Comparison of ENCODE assay signal across 8 cellular contexts in genomic region chr20:31738729-31739549, GRCh38. TPM values are rescaled to one million over a fixed set of nuclear protein-coding genes. Genes with fewer than 3 reads are reported as not detected.
A peak's percentile ranks its signal among the peaks of the same experiment; 100 is the strongest.
DNase-seq lines count a peak whose midpoint lies in the region; ATAC-seq and TF ChIP-seq lines count a peak whose summit lies in the region.

Gene TPX2, plus strand, starts transcription at chr20:31739290. Its CDS starts 18,187 bp downstream, at chr20:31757477.

- H3K27ac ChIP-seq in CD8-positive, alpha-beta T cell (ENCODE audit: low read depth, low read length): no peak within 1 kb of the TSS
- H3K27ac ChIP-seq in duodenal mucosa (ENCODE audit: low read depth, low read length) (no peak within 1 kb of the TSS), right lobe of liver (peak within 1 kb of the TSS; percentile 39 to 80 (median 52))

- TF ChIP-seq CTCF in CD8-positive, alpha-beta T cell (IDR thresholded peaks at IDR 0.05): no peak
- TF ChIP-seq CTCF in right lobe of liver (IDR thresholded peaks at IDR 0.05): peak in 1 of 4 donors; percentile 15

- H3K27me3 Mint-ChIP-seq in CD8-positive, alpha-beta T cell (ENCODE audit: low read depth): no peaks in the 10 kb centered on the region

- H3K4me1 ChIP-seq in CD8-positive, alpha-beta T cell (ENCODE audit: insufficient read depth, low read length): peaks cover 15% of the 10 kb centered on the region
- H3K4me1 ChIP-seq in duodenal mucosa (ENCODE audit: control insufficient read depth in 1 of 2, insufficient read depth in 2 of 2, low read length in 2 of 2) (peaks cover 9 to 10% of the 10 kb centered on the region in 2 donors), right lobe of liver (no peaks in the 10 kb centered on the region)

- H3K4me3 ChIP-seq in CD8-positive, alpha-beta T cell (ENCODE audit: low read depth, low read length): peak within 1 kb of the TSS; percentile 80
- H3K4me3 ChIP-seq in duodenal mucosa (ENCODE audit: low read depth in 1 of 2, low read length in 2 of 2) (peak within 1 kb of the TSS; percentile 88 to 91), right lobe of liver (peak within 1 kb of the TSS; percentile 63 to 74 (median 69))

- H3K36me3 ChIP-seq in CD8-positive, alpha-beta T cell (ENCODE audit: insufficient read depth, low read length): no peaks in the 10 kb centered on the region
- no peaks in the 10 kb centered on the region for H3K36me3 ChIP-seq in duodenal mucosa (ENCODE audit: control insufficient read depth in 1 of 2, insufficient read depth in 2 of 2, low read length in 2 of 2)
- H3K36me3 ChIP-seq in right lobe of liver: no peaks in the 10 kb centered on the region

- no peaks in the 10 kb centered on the region for H3K36me3 Mint-ChIP-seq in CD8-positive, alpha-beta T cell

- POLR2A ChIA-PET in CD8-positive, alpha-beta T cell (lab: Charles Lee): interaction anchor here (0.5 to 1.0 kb wide), 3 partner anchors 11 to 64 kb away, joined by 3 read pairs; no protein-coding TSS in a partner anchor

- CTCF ChIA-PET in CD8-positive, alpha-beta T cell (lab: Charles Lee): interaction anchor here (0.8 to 1.9 kb wide), 3 partner anchors 15 to 78 kb away, joined by 3 to 10 read pairs (median 6); no protein-coding TSS in a partner anchor

- peak; percentile 88 for ATAC-seq in CD8-positive, alpha-beta T cell
- ATAC-seq in GM19438 (IDR thresholded peaks at IDR 0.05; ENCODE audit: low read depth, unreplicated experiment) (peak; percentile 97), HG03571 (IDR thresholded peaks at IDR 0.05; ENCODE audit: unreplicated experiment) (peak; percentile 96), right lobe of liver (peak; percentile 99 to 100 (median 99))

- under 1% methylated on average over 26 of the region's 54 CpGs for WGBS in right lobe of liver (ENCODE audit: insufficient coverage, low coverage, low lambda C conversion rate, missing lambda C conversion rate)

- no peaks in the 10 kb centered on the region for H3K9me3 ChIP-seq in CD8-positive, alpha-beta T cell (ENCODE audit: low read length)
- H3K9me3 ChIP-seq in duodenal mucosa (ENCODE audit: control insufficient read depth in 1 of 2, low read length in 2 of 2) (no peaks in the 10 kb centered on the region), right lobe of liver (no peaks in the 10 kb centered on the region)

- peak; percentile 33 to 86 (median 74) for DNase-seq in CD8-positive, alpha-beta T cell
- DNase-seq in NCI-H774 (lab: John Stamatoyannopoulos, UW) (peak; percentile 97), right lobe of liver (peak; percentile 95 to 97 (median 96))
- peak; percentile 80 to 83 for DNase-seq in activated CD4-positive, alpha-beta T cell treated with anti-CD3 and anti-CD28 coated beads, Interleukin-2, amount 50 U/mL, for 4 hours
- peak; percentile 81 to 88 for DNase-seq in stimulated activated CD4-positive, alpha-beta T cell treated with anti-CD3 and anti-CD28 coated beads, Interleukin-4, amount 100 ng/mL, for 4 hours

- H3K27me3 ChIP-seq in CD8-positive, alpha-beta T cell (ENCODE audit: insufficient read depth, low read length): no peaks in the 10 kb centered on the region
- H3K27me3 ChIP-seq in duodenal mucosa (ENCODE audit: control insufficient read depth in 1 of 2, insufficient read depth in 2 of 2, low read length in 2 of 2) (no peaks in the 10 kb centered on the region), right lobe of liver (no peaks in the 10 kb centered on the region)

- no peaks in the 10 kb centered on the region for H3K9me3 Mint-ChIP-seq in CD8-positive, alpha-beta T cell

- peak within 1 kb of the TSS; percentile 67 to 73 for H3K9ac ChIP-seq in duodenal mucosa (ENCODE audit: low read depth in 1 of 2, low read length in 2 of 2)

- H3K27ac Mint-ChIP-seq in CD8-positive, alpha-beta T cell: no peak within 1 kb of the TSS

- H3K4me1 Mint-ChIP-seq in CD8-positive, alpha-beta T cell (ENCODE audit: low read depth): no peaks in the 10 kb centered on the region

- intact Hi-C loops in CD8-positive, alpha-beta T cell (cut with DNase I, micrococcal nuclease): loop anchor here in 1 of 2 experiments (1.0 to 5.0 kb wide), 2 partner anchors 16 to 227 kb away; partner anchors contain the start of gene HM13
- intact Hi-C loops in right lobe of liver (cut with DNase I): no loop called here

- peak; percentile 83 for TF ChIP-seq POLR2A in right lobe of liver (IDR thresholded peaks at IDR 0.05)

- H3K4me3 Mint-ChIP-seq in CD8-positive, alpha-beta T cell: no peak within 1 kb of the TSS

RNA-seq across cellular contexts. Expression of gene TPX2, which starts in this region (rescaled TPM):
- total RNA-seq in CD8-positive, alpha-beta T cell: under 1 TPM; 0.62 to 0.75 TPM
- total RNA-seq in right lobe of liver: 1 to 10 TPM in 5 of 6 experiments, under 1 TPM in 1; 0.56 to 8.3 (median 2.8) TPM

Comparison
In these comparisons a context has a peak if more than half of its experiments do, and no peak if none do; other contexts are left out.
1. Peak in DNase-seq, ATAC-seq and H3K4me3 ChIP-seq in CD8-positive, alpha-beta T cell; RNA of the gene not detected or under 1 TPM.
2. H3K27ac ChIP-seq: peak in right lobe of liver (3 of 3); none in CD8-positive, alpha-beta T cell (single experiment) and duodenal mucosa (single experiment).
3. Peak in every context shown above with its lines, with median percentiles within 50 percentile points of each other: ATAC-seq, DNase-seq and H3K4me3 ChIP-seq.